ENCODE assay signal across 10 cellular contexts in the genomic region with DNA sequence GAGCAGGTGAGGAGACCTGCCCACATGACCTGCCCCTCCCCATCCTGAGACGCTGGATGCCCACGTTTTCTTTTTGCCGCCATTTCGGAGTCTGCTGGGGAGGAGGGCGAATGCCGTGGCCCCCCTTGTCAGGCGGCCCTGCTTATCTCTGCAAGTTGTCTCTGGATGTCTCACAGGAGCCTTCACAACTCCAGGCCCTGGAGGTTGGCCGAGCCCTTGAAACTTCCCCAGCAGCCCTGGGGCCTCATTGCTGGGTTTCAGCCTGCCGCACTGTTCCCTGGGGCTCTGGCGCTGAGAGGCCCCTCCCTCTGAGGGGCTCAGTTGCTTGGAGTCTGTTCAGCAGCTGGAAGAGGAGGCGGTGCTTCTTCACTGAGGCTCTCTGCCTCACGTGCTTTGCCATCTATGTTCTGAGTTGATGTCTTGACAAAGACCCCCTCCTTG. TPM values are rescaled to one million over a fixed set of nuclear protein-coding genes. Genes with fewer than 3 reads are reported as not detected.
DNase-seq lines count a peak whose midpoint lies in the region; ATAC-seq and TF ChIP-seq lines count a peak whose summit lies in the region.
"Had no signal": no experiment of that assay in that cellular context is flagged by ENCODE, and none has a peak within 500 bp of the region (broad histone marks: within the 10 kb centered on the region; RNA-seq: fewer than 3 reads in every experiment).

No MANE protein-coding gene starts in this region.

- DNase-seq in M059J (ENCODE audit: low read depth): peak; percentile 73
- no peak for DNase-seq in coronary artery (ENCODE audit: low spot score)
- DNase-seq in myocyte (ENCODE audit: low read depth): peak; percentile 28
- DNase-seq in DMS153 treated with DMSO at 0.1 percent for 48 hours (lab: John Stamatoyannopoulos, UW; ENCODE audit: unreplicated experiment): no peak
- no peak for DNase-seq in GDM1 (lab: John Stamatoyannopoulos, UW)
- DNase-seq in activated CD4-positive, CD25-positive, alpha-beta regulatory T cell (lab: John Stamatoyannopoulos, UW): no peak
- DNase-seq: BE2C had no signal

- no peaks in the 10 kb centered on the region for H3K36me3 ChIP-seq in ACC112 (ENCODE audit: insufficient read depth, low read length)
- H3K36me3 ChIP-seq: BE2C had no signal

- H3K27ac ChIP-seq in ACC112 (ENCODE audit: low read depth, low read length) (peak overlapping the region; percentile 93), coronary artery (peak overlapping the region; percentile 14 to 42)

- peak overlapping the region; percentile 26 for H2AFZ ChIP-seq in ACC112 (ENCODE audit: low read length, unreplicated experiment)

- H3K4me3 ChIP-seq in ACC112 (ENCODE audit: low read depth, low read length) (peak overlapping the region; percentile 8; the same call in 1 of the 2 replicates), coronary artery (no peak overlapping the region)

- H3K27me3 ChIP-seq in ACC112 (ENCODE audit: insufficient read depth, low read length): no peaks in the 10 kb centered on the region
- H3K27me3 ChIP-seq: BE2C had no signal

- no peaks in the 10 kb centered on the region for H3K79me2 ChIP-seq in ACC112 (ENCODE audit: control insufficient read depth, insufficient read depth, low read length, unreplicated experiment)

- no peak for TF ChIP-seq CTCF in coronary artery (IDR thresholded peaks at IDR 0.05)

- peaks cover 27% of the 10 kb centered on the region for H3K4me1 ChIP-seq in ACC112 (ENCODE audit: control insufficient read depth, insufficient read depth, low read length, unreplicated experiment)
- H3K4me1 ChIP-seq: BE2C had no signal

- no peak for ATAC-seq in HG03039 (IDR thresholded peaks at IDR 0.05; ENCODE audit: unreplicated experiment)

RNA-seq across cellular contexts. Expression of gene ZBTB21, which starts 29.8 kb away (rescaled TPM):
- 12.0 and 18.4 TPM in 2 replicates for total RNA-seq in M059J (2014; rRNA removed; shearing (Covaris generic))
- 7.3 and 8.0 TPM in 2 replicates for total RNA-seq in myocyte
- 3.5 TPM for polyA plus RNA-seq in myocyte (2012)

RNA-seq across cellular contexts. Expression of gene UMODL1, which starts 31.2 kb away (rescaled TPM):
- not detected in 2 replicates for total RNA-seq in M059J (2014; rRNA removed; shearing (Covaris generic))
- not detected in 2 replicates for total RNA-seq in myocyte
- polyA plus RNA-seq in myocyte (2012): 0.04 TPM
- total RNA-seq: lung microvascular endothelial cell had no signal

Comparison
In these comparisons a context has a peak if more than half of its experiments do, and no peak if none do; other contexts are left out.
1. DNase-seq: peak in M059J (single experiment) and myocyte (single experiment); none in coronary artery (single experiment), DMS153 treated with DMSO at 0.1 percent for 48 hours (single experiment), GDM1 (single experiment) and activated CD4-positive, CD25-positive, alpha-beta regulatory T cell (0 of 4).